Comparison of ENCODE assay signal across 8 cellular contexts in genomic region chr10:91924212-91925021, GRCh38. TPM values are rescaled to one million over a fixed set of nuclear protein-coding genes. Genes with fewer than 3 reads are reported as not detected.
DNase-seq lines count a peak whose midpoint lies in the region; ATAC-seq and TF ChIP-seq lines count a peak whose summit lies in the region.

No MANE protein-coding gene starts in this region.

- no peak for TF ChIP-seq CTCF in epithelial cell of esophagus (IDR thresholded peaks at IDR 0.05; ENCODE audit: insufficient read depth, low read depth, low read length, missing control alignments)
- TF ChIP-seq CTCF in neural crest cell (conservative IDR thresholded peaks at IDR 0.05), result no peak

- peaks cover 13% of the 10 kb centered on the region for H3K36me3 Mint-ChIP-seq in neural crest cell (ENCODE audit: low read depth)

- peak overlapping the region; percentile 94 for H3K4me3 ChIP-seq in epithelial cell of esophagus (ENCODE audit: low read length)

- H3K4me3 Mint-ChIP-seq in neural crest cell, result peak overlapping the region; percentile 97

- no peaks in the 10 kb centered on the region for H3K27me3 Mint-ChIP-seq in neural crest cell (ENCODE audit: low read depth)

- H3K9me3 Mint-ChIP-seq in neural crest cell, result peaks cover 2% of the 10 kb centered on the region

- DNase-seq in DMS 273 (lab: John Stamatoyannopoulos, UW; ENCODE audit: unreplicated experiment), result peak; percentile 23
- DNase-seq in DMS 273 treated with DMSO at 0.1 percent for 48 hours (lab: John Stamatoyannopoulos, UW), result no peak
- DNase-seq in RKO (ENCODE audit: low spot score), result peak; percentile 40
- DNase-seq in epithelial cell of esophagus (ENCODE audit: low read depth), result peak; percentile 10
- no peak for DNase-seq in neural crest cell (ENCODE audit: low read depth, low spot score)
- no peak for DNase-seq in NCI-H1930 (lab: John Stamatoyannopoulos, UW)
- DNase-seq in COR-L47 (lab: John Stamatoyannopoulos, UW), result no peak

- H3K27ac Mint-ChIP-seq in neural crest cell (ENCODE audit: unreplicated experiment), result peak overlapping the region; percentile 93

- ATAC-seq in HG02852 (IDR thresholded peaks at IDR 0.05; ENCODE audit: unreplicated experiment), result peak; percentile 20

- peaks cover 46% of the 10 kb centered on the region for H3K4me1 Mint-ChIP-seq in neural crest cell

RNA-seq across cellular contexts. Expression of gene BTAF1, which starts 0.8 kb away (rescaled TPM):
- 41.7 and 46.0 TPM in 2 replicates for total RNA-seq in neural crest cell

RNA-seq across cellular contexts. Expression of gene FGFBP3, which starts 15.1 kb away (rescaled TPM):
- 413 and 420 TPM in 2 replicates for total RNA-seq in neural crest cell

Comparison
In these comparisons a context has a peak if more than half of its experiments do, and no peak if none do; other contexts are left out.
1. DNase-seq: peak in DMS 273 (single experiment), RKO (single experiment) and epithelial cell of esophagus (single experiment); none in DMS 273 treated with DMSO at 0.1 percent for 48 hours (single experiment), neural crest cell (single experiment), NCI-H1930 (0 of 2) and COR-L47 (single experiment).